1 cellular context compared by ENCODE assay signal in genomic region chr6:4102687-4103244, GRCh38.
TF ChIP-seq lines count a peak whose summit lies in the region.

No MANE protein-coding gene starts in this region.

TF ChIP-seq in HepG2, 621 proteins besides CTCF, POLR2A, EP300 and RAD21 (continued from another document and continues in another):
- TF ChIP-seq BCLAF1 (IDR thresholded peaks at IDR 0.05), result no peak
- TF ChIP-seq ZNF329 (CRISPR knock-in tag; IDR thresholded peaks at IDR 0.05; ENCODE audit: low read depth), result no peak
- TF ChIP-seq ERF (CRISPR knock-in tag; IDR thresholded peaks at IDR 0.05), result peak; percentile 94
- TF ChIP-seq TFAP4 (IDR thresholded peaks at IDR 0.05; ENCODE audit: borderline replicate concordance, low read depth), result peak; percentile 81; the same call in 1 of the 2 replicates
- no peak for TF ChIP-seq DBP (CRISPR knock-in tag; IDR thresholded peaks at IDR 0.05; ENCODE audit: not compliant biosample characterization)
- TF ChIP-seq ZNF160 (CRISPR knock-in tag; IDR thresholded peaks at IDR 0.05), result no peak
- TF ChIP-seq HMGXB3 (CRISPR knock-in tag; IDR thresholded peaks at IDR 0.05; ENCODE audit: borderline replicate concordance), result peak; percentile 92; the same call in 1 of the 2 replicates
- TF ChIP-seq ZNF430 (CRISPR knock-in tag; IDR thresholded peaks at IDR 0.05), result 0 out of 2 replicates have a peak, but pooled peaks have one; percentile 82
- 0 out of 2 replicates have a peak, but pooled peaks have one; percentile 32 for TF ChIP-seq ZNF7 (CRISPR knock-in tag; IDR thresholded peaks at IDR 0.05)
- no peak for TF ChIP-seq PREB (CRISPR knock-in tag; IDR thresholded peaks at IDR 0.05)
- TF ChIP-seq DNMT1 (CRISPR knock-in tag; IDR thresholded peaks at IDR 0.05), result no peak
- TF ChIP-seq PCBP1 (IDR thresholded peaks at IDR 0.05; ENCODE audit: borderline replicate concordance, low read depth, low read length), result no peak
- TF ChIP-seq RARG (CRISPR knock-in tag; IDR thresholded peaks at IDR 0.05; ENCODE audit: low read depth), result no peak
- TF ChIP-seq ASH2L (IDR thresholded peaks at IDR 0.05; ENCODE audit: insufficient read length, low read depth, low read length), result peak; percentile 41
- TF ChIP-seq FLYWCH1 (CRISPR knock-in tag; IDR thresholded peaks at IDR 0.05), result no peak
- peak; percentile 48; the same call in 1 of the 2 replicates for TF ChIP-seq ONECUT2 (CRISPR knock-in tag; IDR thresholded peaks at IDR 0.05)
- TF ChIP-seq SNAPC2 (CRISPR knock-in tag; IDR thresholded peaks at IDR 0.05), result peak; percentile 78; the same call in 1 of the 2 replicates
- peak; percentile 96 for TF ChIP-seq ELF3 (CRISPR knock-in tag; IDR thresholded peaks at IDR 0.05)
- TF ChIP-seq ZNF12 (CRISPR knock-in tag; IDR thresholded peaks at IDR 0.05), result peak; percentile 82
- peak; percentile 90; the same call in 1 of the 2 replicates for TF ChIP-seq FOXK1 (CRISPR knock-in tag; IDR thresholded peaks at IDR 0.05; ENCODE audit: borderline replicate concordance, low read depth)
- no peak for TF ChIP-seq AFF4 (CRISPR knock-in tag; IDR thresholded peaks at IDR 0.05)
- TF ChIP-seq ZNF441 (CRISPR knock-in tag; IDR thresholded peaks at IDR 0.05; ENCODE audit: borderline replicate concordance), result peak; percentile 92
- TF ChIP-seq PTBP1 (IDR thresholded peaks at IDR 0.05; ENCODE audit: low read depth, low read length, poor library complexity, severe bottlenecking), result no peak
- TF ChIP-seq KLF16 (CRISPR knock-in tag; IDR thresholded peaks at IDR 0.05), result peak in 1 of 2 experiments; percentile 86; a peak in 2 of 4 replicates
- peak; percentile 85 for TF ChIP-seq CEBPG (CRISPR knock-in tag; IDR thresholded peaks at IDR 0.05)
- peak; percentile 93 for TF ChIP-seq SMYD3 (CRISPR knock-in tag; IDR thresholded peaks at IDR 0.05)
- TF ChIP-seq TEAD2 (CRISPR knock-in tag; IDR thresholded peaks at IDR 0.05), result no peak
- peak; percentile 84 for TF ChIP-seq MIER2 (CRISPR knock-in tag; IDR thresholded peaks at IDR 0.05)
- no peak for TF ChIP-seq CREB3 (CRISPR knock-in tag; IDR thresholded peaks at IDR 0.05)
- TF ChIP-seq ZNF616 (CRISPR knock-in tag; IDR thresholded peaks at IDR 0.05; ENCODE audit: low read depth), result no peak
- no peak for TF ChIP-seq ZNF546 (CRISPR knock-in tag; conservative IDR thresholded peaks at IDR 0.05)
- TF ChIP-seq ZNF263 (CRISPR knock-in tag; IDR thresholded peaks at IDR 0.05), result peak; percentile 66; the same call in 1 of the 2 replicates
- peak; percentile 94 for TF ChIP-seq NR2F2 (IDR thresholded peaks at IDR 0.05; ENCODE audit: borderline replicate concordance, low read depth)
- peak; percentile 95 for TF ChIP-seq ZNF543 (CRISPR knock-in tag; IDR thresholded peaks at IDR 0.05)
- TF ChIP-seq REPIN1 (CRISPR knock-in tag; IDR thresholded peaks at IDR 0.05; ENCODE audit: borderline replicate concordance, low read depth), result peak; percentile 95; the same call in 1 of the 2 replicates
- TF ChIP-seq RFXANK (CRISPR knock-in tag; IDR thresholded peaks at IDR 0.05), result no peak
- TF ChIP-seq ARNT2 (CRISPR knock-in tag; IDR thresholded peaks at IDR 0.05; ENCODE audit: low read depth), result 0 out of 2 replicates have a peak, but pooled peaks have one; percentile 51
- no peak for TF ChIP-seq ZNF597 (CRISPR knock-in tag; IDR thresholded peaks at IDR 0.05)
- no peak for TF ChIP-seq NRL (CRISPR knock-in tag; IDR thresholded peaks at IDR 0.05; ENCODE audit: borderline replicate concordance)
- peak; percentile 95 for TF ChIP-seq ZMYM3 (CRISPR knock-in tag; IDR thresholded peaks at IDR 0.05)
- no peak for TF ChIP-seq ZNF720 (CRISPR knock-in tag; IDR thresholded peaks at IDR 0.05)
- peak; percentile 69; the same call in 1 of the 2 replicates for TF ChIP-seq GZF1 (CRISPR knock-in tag; IDR thresholded peaks at IDR 0.05)
- peak; percentile 93; the same call in 1 of the 2 replicates for TF ChIP-seq ZNF510 (CRISPR knock-in tag; IDR thresholded peaks at IDR 0.05; ENCODE audit: low read depth)
- 0 out of 2 replicates have a peak, but pooled peaks have one; percentile 36 for TF ChIP-seq NR0B2 (CRISPR knock-in tag; IDR thresholded peaks at IDR 0.05)
- TF ChIP-seq ZNF414 (CRISPR knock-in tag; IDR thresholded peaks at IDR 0.05), result peak; percentile 63; the same call in 1 of the 2 replicates
- peak; percentile 58; the same call in 1 of the 2 replicates for TF ChIP-seq BRF2 (CRISPR knock-in tag; IDR thresholded peaks at IDR 0.05)
- TF ChIP-seq PHB2 (IDR thresholded peaks at IDR 0.05; ENCODE audit: partially characterized antibody), result no peak
